11 cellular contexts compared by ENCODE assay signal in genomic region chr3:176579741-176580185, GRCh38.
DNase-seq lines count a peak whose midpoint lies in the region; ATAC-seq, FAIRE-seq and TF ChIP-seq lines count a peak whose summit lies in the region.
"Had no signal": no experiment of that assay in that cellular context is flagged by ENCODE, and none has a peak within 500 bp of the region (broad histone marks: within the 10 kb centered on the region; RNA-seq: fewer than 3 reads in every experiment).

No MANE protein-coding gene starts in this region.

- no peak for FAIRE-seq in D721Med (lab: Jason Lieb, UNC)
- FAIRE-seq: HepG2 had no signal

- no peaks in the 10 kb centered on the region for H3K36me3 Mint-ChIP-seq in activated CD8-positive, alpha-beta memory T cell treated with anti-CD3 and anti-CD28 coated beads, Interleukin-2, amount 10 ng/mL, durations not matched to agents 7 days and 5 days

- ATAC-seq in GM19463 (IDR thresholded peaks at IDR 0.05; ENCODE audit: unreplicated experiment) (peak; percentile 74), HG03159 (IDR thresholded peaks at IDR 0.05; ENCODE audit: unreplicated experiment) (peak; percentile 72), mucosa of descending colon (no peak)
- no peak for ATAC-seq in activated CD8-positive, alpha-beta memory T cell treated with anti-CD3 and anti-CD28 coated beads, Interleukin-2, amount 10 ng/mL, durations not matched to agents 7 days and 5 days
- ATAC-seq: HepG2, WTC11 had no signal

- H3K27ac Mint-ChIP-seq in activated CD8-positive, alpha-beta memory T cell treated with anti-CD3 and anti-CD28 coated beads, Interleukin-2, amount 10 ng/mL, durations not matched to agents 7 days and 5 days = no peak overlapping the region
- H3K27ac Mint-ChIP-seq: WTC11 had no signal

- H3K9me3 Mint-ChIP-seq in activated CD8-positive, alpha-beta memory T cell treated with anti-CD3 and anti-CD28 coated beads, Interleukin-2, amount 10 ng/mL, durations not matched to agents 7 days and 5 days (ENCODE audit: low read depth) = peaks cover 2% of the 10 kb centered on the region

- intact Hi-C loops in mucosa of descending colon (cut with DNase I, micrococcal nuclease) = no loop called here

- CTCF ChIA-PET in activated CD8-positive, alpha-beta memory T cell treated with anti-CD3 and anti-CD28 coated beads, Interleukin-2, amount 10 ng/mL, durations not matched to agents 7 days and 5 days (lab: Charles Lee) = no interaction called here

- H3K4me1 Mint-ChIP-seq in activated CD8-positive, alpha-beta memory T cell treated with anti-CD3 and anti-CD28 coated beads, Interleukin-2, amount 10 ng/mL, durations not matched to agents 7 days and 5 days = no peaks in the 10 kb centered on the region

- no peaks in the 10 kb centered on the region for H3K36me3 ChIP-seq in mucosa of descending colon (ENCODE audit: low read depth)

- H3K27me3 Mint-ChIP-seq in activated CD8-positive, alpha-beta memory T cell treated with anti-CD3 and anti-CD28 coated beads, Interleukin-2, amount 10 ng/mL, durations not matched to agents 7 days and 5 days = no peaks in the 10 kb centered on the region

- no peaks in the 10 kb centered on the region for H3K4me1 ChIP-seq in mucosa of descending colon (ENCODE audit: low read depth)

- H3K4me3 ChIP-seq in AG09309 (ENCODE audit: control insufficient read depth, low read depth, low read length) = no peak overlapping the region
- no peak overlapping the region for H3K4me3 ChIP-seq in astrocyte of the spinal cord (ENCODE audit: low read depth, low read length)
- H3K4me3 ChIP-seq in mucosa of descending colon = no peak overlapping the region

- no peaks in the 10 kb centered on the region for H3K9me3 ChIP-seq in mucosa of descending colon

- DNase-seq in AG09309 (ENCODE audit: low read depth) (peak; percentile 59), astrocyte of the spinal cord (ENCODE audit: low read depth, low spot score) (peak; percentile 35), D721Med (ENCODE audit: insufficient read length, low spot score) (no peak), mucosa of descending colon (no peak), KBM-7 (no peak)
- no peak for DNase-seq in activated CD8-positive, alpha-beta memory T cell treated with anti-CD3 and anti-CD28 coated beads, Interleukin-2, amount 10 ng/mL, durations not matched to agents 7 days and 5 days
- DNase-seq: cerebellar nuclear complex had no signal

- in situ Hi-C loops in astrocyte of the spinal cord (cut with HindIII; ENCODE audit: low sequenced_read_pairs) = no loop called here
- in situ Hi-C loops in KBM-7 (cut with MboI; ENCODE audit: low pct_unique_long_range_greater_than_20kb, low sequenced_read_pairs) = no loop called here

- no peak overlapping the region for H3K4me3 Mint-ChIP-seq in activated CD8-positive, alpha-beta memory T cell treated with anti-CD3 and anti-CD28 coated beads, Interleukin-2, amount 10 ng/mL, durations not matched to agents 7 days and 5 days
- H3K4me3 Mint-ChIP-seq: WTC11 had no signal

- TF ChIP-seq CTCF in AG09309 (IDR thresholded peaks at IDR 0.05; ENCODE audit: control insufficient read depth, insufficient read depth, low read depth, low read length, missing control alignments) = no peak
- TF ChIP-seq CTCF in astrocyte of the spinal cord (IDR thresholded peaks at IDR 0.05; ENCODE audit: low read depth, low read length) = no peak
- TF ChIP-seq CTCF in D721Med (IDR thresholded peaks at IDR 0.05; ENCODE audit: insufficient read depth, missing control alignments) = no peak
- no peak for TF ChIP-seq CTCF in mucosa of descending colon (IDR thresholded peaks at IDR 0.05)

Comparison
In these comparisons a context has a peak if more than half of its experiments do, and no peak if none do; other contexts are left out.
1. DNase-seq: peak in AG09309 (single experiment) and astrocyte of the spinal cord (single experiment); none in D721Med (single experiment), mucosa of descending colon (0 of 3), activated CD8-positive, alpha-beta memory T cell treated with anti-CD3 and anti-CD28 coated beads, Interleukin-2, amount 10 ng/mL, durations not matched to agents 7 days and 5 days (single experiment) and KBM-7 (single experiment).
2. ATAC-seq: peak in GM19463 (single experiment) and HG03159 (single experiment); none in mucosa of descending colon (single experiment) and activated CD8-positive, alpha-beta memory T cell treated with anti-CD3 and anti-CD28 coated beads, Interleukin-2, amount 10 ng/mL, durations not matched to agents 7 days and 5 days (single experiment).